37 cellular contexts compared by ENCODE assay signal in genomic region chr4:86919824-86920223, GRCh38. TPM values are rescaled to one million over a fixed set of nuclear protein-coding genes. Genes with fewer than 3 reads are reported as not detected.
DNase-seq lines count a peak whose midpoint lies in the region; ATAC-seq, FAIRE-seq and TF ChIP-seq lines count a peak whose summit lies in the region.
"Had no signal": no experiment of that assay in that cellular context is flagged by ENCODE, and none has a peak within 500 bp of the region (broad histone marks: within the 10 kb centered on the region; RNA-seq: fewer than 3 reads in every experiment).

No MANE protein-coding gene starts in this region.

- H3K79me2 ChIP-seq in K562 (ENCODE audit: control insufficient read depth, insufficient read depth, low read length): no peaks in the 10 kb centered on the region
- no peaks in the 10 kb centered on the region for H3K79me2 ChIP-seq in smooth muscle cell (ENCODE audit: low read depth)
- H3K79me2 ChIP-seq: parathyroid adenoma had no signal

- FAIRE-seq in K562 (lab: Jason Lieb, UNC): no peak
- FAIRE-seq: small intestine had no signal

- no peaks in the 10 kb centered on the region for H3K4me1 Mint-ChIP-seq in progenitor cell of endocrine pancreas (ENCODE audit: low read depth)
- H3K4me1 Mint-ChIP-seq: activated B cell treated with CpG ODN at 0.5 μM for 24 hours had no signal

- no peaks in the 10 kb centered on the region for H3K9me3 ChIP-seq in K562 (replicated peaks; ENCODE audit: control insufficient read depth, insufficient read depth, low read depth, low read length)
- H3K9me3 ChIP-seq in smooth muscle cell (replicated peaks; ENCODE audit: low read depth): no peaks in the 10 kb centered on the region
- H3K9me3 ChIP-seq: BLaER1, esophagus squamous epithelium, MG63, SK-N-SH had no signal

- no peak overlapping the region for H3K9ac ChIP-seq in K562 (ENCODE audit: insufficient read depth in 1 of 2, low read depth in 2 of 2, low read length in 2 of 2)
- no peak overlapping the region for H3K9ac ChIP-seq in smooth muscle cell (ENCODE audit: low read depth)
- H3K9ac ChIP-seq: BLaER1, neural progenitor cell, parathyroid adenoma, SK-N-SH had no signal

- POLR2A ChIA-PET in K562 (lab: Yijun Ruan, JAX): interaction anchor here (0.6 to 1.3 kb wide), 2 partner anchors 67 to 87 kb away, joined by 3 read pairs; no protein-coding TSS in a partner anchor

- H2AFZ ChIP-seq in K562 (ENCODE audit: low read depth, low read length) (no peak overlapping the region), smooth muscle cell (ENCODE audit: low read depth) (no peak overlapping the region)
- H2AFZ ChIP-seq: neural progenitor cell, parathyroid adenoma, PC-9 had no signal

- peak; percentile 69 for DNase-seq in EH (ENCODE audit: low read depth)
- DNase-seq in K562 (ENCODE audit: extremely low read depth in 1 of 4, low spot score in 3 of 4): no peak
- peak; percentile 29 for DNase-seq in fibroblast of pulmonary artery (ENCODE audit: low read depth)
- DNase-seq in smooth muscle cell (lab: John Stamatoyannopoulos, UW; ENCODE audit: unreplicated experiment): no peak
- DNase-seq in NCI-H748 (lab: John Stamatoyannopoulos, UW; ENCODE audit: unreplicated experiment): no peak
- no peak for DNase-seq in progenitor cell of endocrine pancreas (ENCODE audit: low spot score, unreplicated experiment)
- DNase-seq: ACHN; activated B cell treated with CpG ODN at 0.5 μM for 24 hours; activated CD4-positive, alpha-beta T cell treated with anti-CD3 and anti-CD28 coated beads, Interleukin-2, amount 10 ng/mL, durations not matched to agents 7 days and 5 days; activated effector memory CD4-positive, alpha-beta T cell treated with Interleukin-2 at 50 U/mL for 16 hours; activated T-cell treated with anti-CD3 and anti-CD28 coated beads, Interleukin-2, amount 50 U/mL, for 1 hour; anterior cingulate cortex; COR-L47; DMS53; effector memory CD8-positive, alpha-beta T cell; esophagus squamous epithelium; GDM1; GOT3; hypothalamus; KG1; left colon; MG63; NCI-H1417; NCI-H2029; NCI-H526 treated with DMSO at 0.1 percent for 48 hours; PC-9; SK-N-SH; small intestine; stimulated activated naive CD4-positive, alpha-beta T cell treated with Interleukin-2 at 50 U/mL for 16 hours had no signal

- no peak overlapping the region for H3K27ac Mint-ChIP-seq in progenitor cell of endocrine pancreas
- H3K27ac Mint-ChIP-seq: activated B cell treated with CpG ODN at 0.5 μM for 24 hours; activated CD4-positive, alpha-beta T cell treated with anti-CD3 and anti-CD28 coated beads, Interleukin-2, amount 10 ng/mL, durations not matched to agents 7 days and 5 days; activated naive CD4-positive, alpha-beta T cell treated with anti-CD3 and anti-CD28 coated beads, Interleukin-2, amount 50 U/mL, for 72 hours; effector memory CD8-positive, alpha-beta T cell; neural progenitor cell had no signal

- H3K9me1 ChIP-seq in K562 (ENCODE audit: control insufficient read depth, insufficient read depth, low read length): no peaks in the 10 kb centered on the region

- H3K4me3 Mint-ChIP-seq in progenitor cell of endocrine pancreas (ENCODE audit: low read depth): no peak overlapping the region
- H3K4me3 Mint-ChIP-seq: activated B cell treated with CpG ODN at 0.5 μM for 24 hours; activated CD4-positive, alpha-beta T cell treated with anti-CD3 and anti-CD28 coated beads, Interleukin-2, amount 10 ng/mL, durations not matched to agents 7 days and 5 days; effector memory CD8-positive, alpha-beta T cell; neural progenitor cell had no signal

- H3K27me3 Mint-ChIP-seq in progenitor cell of endocrine pancreas: no peaks in the 10 kb centered on the region
- H3K27me3 Mint-ChIP-seq: activated B cell treated with CpG ODN at 0.5 μM for 24 hours; activated CD4-positive, alpha-beta T cell treated with anti-CD3 and anti-CD28 coated beads, Interleukin-2, amount 10 ng/mL, durations not matched to agents 7 days and 5 days; effector memory CD8-positive, alpha-beta T cell had no signal

- H3K4me3 ChIP-seq in K562 (no peak overlapping the region), fibroblast of pulmonary artery (replicated peaks; ENCODE audit: low read depth, low read length) (no peak overlapping the region), smooth muscle cell (no peak overlapping the region)
- H3K4me3 ChIP-seq: BLaER1, coronary artery, esophagus squamous epithelium, MG63, neural progenitor cell, PC-9 had no signal

- H3K36me3 Mint-ChIP-seq in progenitor cell of endocrine pancreas (ENCODE audit: insufficient read depth): no peaks in the 10 kb centered on the region
- H3K36me3 Mint-ChIP-seq: activated naive CD4-positive, alpha-beta T cell treated with anti-CD3 and anti-CD28 coated beads, Interleukin-2, amount 50 U/mL, for 72 hours had no signal

- no peak for ATAC-seq in K562
- no peak for ATAC-seq in GM19463 (IDR thresholded peaks at IDR 0.05; ENCODE audit: unreplicated experiment)
- ATAC-seq: activated naive CD4-positive, alpha-beta T cell treated with anti-CD3 and anti-CD28 coated beads, Interleukin-2, amount 50 U/mL, for 72 hours; effector memory CD8-positive, alpha-beta T cell; left colon; Right ventricle myocardium inferior had no signal

- 69% methylated on average over 1 of the region's 1 CpG for WGBS in K562 (ENCODE audit: insufficient coverage, low coverage, missing lambda C conversion rate)
- 74% methylated on average over 1 of the region's 1 CpG for WGBS in smooth muscle cell (ENCODE audit: low lambda C conversion rate)

- TF ChIP-seq POLR2A in K562 (conservative IDR thresholded peaks at IDR 0.05): no peak

- no peaks in the 10 kb centered on the region for H3F3A ChIP-seq in smooth muscle cell (ENCODE audit: low read depth)

- BruUV-seq in K562 (replicated peaks; lab: Mats Ljungman, UMichigan): no TSS peak

- CTCF ChIA-PET in K562 (lab: Yijun Ruan, JAX; ENCODE audit: low intra/inter-chr PET ratio): interaction anchor here (0.5 kb wide), 1 partner anchor 455 kb away, joined by 3 read pairs; no protein-coding TSS in a partner anchor

- no peaks in the 10 kb centered on the region for H3K9me3 Mint-ChIP-seq in progenitor cell of endocrine pancreas (ENCODE audit: low read depth)
- H3K9me3 Mint-ChIP-seq: activated B cell treated with CpG ODN at 0.5 μM for 24 hours; activated CD4-positive, alpha-beta T cell treated with anti-CD3 and anti-CD28 coated beads, Interleukin-2, amount 10 ng/mL, durations not matched to agents 7 days and 5 days; activated naive CD4-positive, alpha-beta T cell treated with anti-CD3 and anti-CD28 coated beads, Interleukin-2, amount 50 U/mL, for 72 hours; effector memory CD8-positive, alpha-beta T cell; neural progenitor cell had no signal

- H3K27me3 ChIP-seq in K562 (ENCODE audit: control insufficient read depth in 2 of 2, insufficient read depth in 2 of 2, low read length in 2 of 2) (no peaks in the 10 kb centered on the region; a peak in 1 of 5 replicates), smooth muscle cell (ENCODE audit: low read depth) (no peaks in the 10 kb centered on the region)
- H3K27me3 ChIP-seq: BLaER1, esophagus squamous epithelium, MG63, neural progenitor cell had no signal

- no peaks in the 10 kb centered on the region for H4K20me1 ChIP-seq in K562 (replicated peaks; ENCODE audit: control insufficient read depth, insufficient read depth, low read length)
- H4K20me1 ChIP-seq in smooth muscle cell (ENCODE audit: low read depth): no peaks in the 10 kb centered on the region
- H4K20me1 ChIP-seq: BLaER1 had no signal

- H3K4me2 ChIP-seq in K562 (ENCODE audit: insufficient read depth, low read length) (no peak overlapping the region), smooth muscle cell (no peak overlapping the region)
- H3K4me2 ChIP-seq: BLaER1, neural progenitor cell, PC-9, SK-N-SH had no signal

- peaks cover 10 to 23% of the 10 kb centered on the region in 2 experiments; a peak in 4 of 5 replicates for H3K4me1 ChIP-seq in K562 (replicated peaks in 1 of 2; ENCODE audit: control insufficient read depth in 2 of 2, insufficient read depth in 2 of 2, low read length in 2 of 2)
- H3K4me1 ChIP-seq in smooth muscle cell (ENCODE audit: low read depth): no peaks in the 10 kb centered on the region
- H3K4me1 ChIP-seq: neural progenitor cell, parathyroid adenoma had no signal

- TF ChIP-seq CTCF in K562 (IDR thresholded peaks at IDR 0.05 in 2 of 3, conservative IDR thresholded peaks at IDR 0.05 in 1 of 3; ENCODE audit: insufficient read depth in 2 of 3, low read depth in 1 of 3, low read length in 3 of 3) (no peak), fibroblast of pulmonary artery (IDR thresholded peaks at IDR 0.05; ENCODE audit: low read length, missing control alignments) (no peak), smooth muscle cell (IDR thresholded peaks at IDR 0.05; ENCODE audit: borderline replicate concordance, insufficient read depth, poor library complexity, severe bottlenecking) (no peak), progenitor cell of endocrine pancreas (IDR thresholded peaks at IDR 0.05; ENCODE audit: unreplicated experiment) (no peak)

- no peak for TF ChIP-seq EP300 in K562 (IDR thresholded peaks at IDR 0.05; ENCODE audit: low read length)

- in situ Hi-C loops in K562 (cut with MboI): no loop called here

- intact Hi-C loops in K562 (cut with micrococcal nuclease): no loop called here

- no peak for TF ChIP-seq RAD21 in K562 (CRISPR knock-in tag; conservative IDR thresholded peaks at IDR 0.05 in 1 of 2, IDR thresholded peaks at IDR 0.05 in 1 of 2)

- H3K36me3 ChIP-seq in K562 (ENCODE audit: control insufficient read depth, insufficient read depth, low read length) (no peaks in the 10 kb centered on the region; the same call in 2 of the 3 replicates), smooth muscle cell (ENCODE audit: low read depth) (no peaks in the 10 kb centered on the region)
- H3K36me3 ChIP-seq: esophagus squamous epithelium, MG63, neural progenitor cell had no signal

- H3K27ac ChIP-seq in K562 (ENCODE audit: extremely low read depth, low read depth, low read length) (no peak overlapping the region), smooth muscle cell (ENCODE audit: low read depth) (peak overlapping the region; percentile 55)
- H3K27ac ChIP-seq: BLaER1, coronary artery, esophagus squamous epithelium, neural progenitor cell, parathyroid adenoma, PC-9 had no signal

RNA-seq across cellular contexts. Expression of gene AFF1, which starts 15.0 kb away (rescaled TPM):
- total RNA-seq in K562 (2011; cell fraction: chromatin; rRNA removed; ENCODE audit: low replicate concordance): 144 and 172 TPM in 2 replicates
- total RNA-seq in K562 (2011; cell fraction: nucleolus; rRNA removed): 34.5 and 40.9 TPM in 2 replicates
- total RNA-seq in K562 (2011; cell fraction: nucleoplasm; rRNA removed): 54.2 and 74.1 TPM in 2 replicates
- total RNA-seq in K562 (2014; rRNA removed): 16.9 and 17.1 TPM in 2 replicates
- total RNA-seq in K562 (2014; rRNA removed; fragmentation: Illumina TruSeq; extraction: Trizol): 19.0 and 21.2 TPM in 2 replicates
- total RNA-seq in K562 (2015; rRNA removed; fragmentation: Illumina TruSeq; extraction: Trizol): 17.8 and 20.7 TPM in 2 replicates
- 46.2 and 47.5 TPM in 2 replicates for total RNA-seq in K562 (2021)
- 17.2 and 17.7 TPM in 2 replicates for polyA plus RNA-seq in K562 (2011; rRNA removed)
- polyA plus RNA-seq in K562 (2011; cell fraction: cytosol; rRNA removed): 9.4 and 16.2 TPM in 2 replicates
- polyA plus RNA-seq in K562 (2011; cell fraction: nucleus; rRNA removed): 37.1 and 55.1 TPM in 2 replicates
- polyA plus RNA-seq in K562 (2012): 12.9 and 15.0 TPM in 2 replicates
- polyA plus RNA-seq in K562 (2014; fragmentation: Illumina TruSeq; extraction: Trizol): 29.5 and 31.9 TPM in 2 replicates
- 1 to 10 TPM; 4.1 to 9.9 TPM for polyA plus RNA-seq in K562 (2014; fragmentation: Nextera tagmentation; extraction: Ambion mirVana)
- polyA plus RNA-seq in K562 (2014; rRNA removed): 15.2 and 15.3 TPM in 2 replicates
- polyA minus RNA-seq in K562 (2011; rRNA and poly(A)+ RNA removed): 71.7 and 90.0 TPM in 2 replicates
- polyA minus RNA-seq in K562 (2011; cell fraction: cytosol; rRNA and poly(A)+ RNA removed): 28.2 and 30.6 TPM in 2 replicates
- 35.0 and 70.0 TPM in 2 replicates for polyA minus RNA-seq in K562 (2011; cell fraction: nucleus; rRNA and poly(A)+ RNA removed)
- total RNA-seq in smooth muscle cell: 17.7 and 22.0 TPM in 2 replicates
- polyA plus RNA-seq in smooth muscle cell: 6.6 and 12.7 TPM in 2 replicates
- 86.0 and 89.3 TPM in 2 replicates for total RNA-seq in progenitor cell of endocrine pancreas

RNA-seq across cellular contexts. Expression of gene C4orf36, which starts 27.6 kb away (rescaled TPM):
- not detected in 2 replicates for total RNA-seq in K562 (2011; cell fraction: chromatin; rRNA removed; ENCODE audit: low replicate concordance)
- not detected in 2 replicates for total RNA-seq in K562 (2011; cell fraction: nucleolus; rRNA removed)
- not detected in 2 replicates for total RNA-seq in K562 (2011; cell fraction: nucleoplasm; rRNA removed)
- total RNA-seq in K562 (2014; rRNA removed): 0.14 TPM in 1 of 2 replicates, not detected in the other
- not detected in 2 replicates for total RNA-seq in K562 (2014; rRNA removed; fragmentation: Illumina TruSeq; extraction: Trizol)
- total RNA-seq in K562 (2015; rRNA removed; fragmentation: Illumina TruSeq; extraction: Trizol): not detected in 2 replicates
- not detected in 2 replicates for total RNA-seq in K562 (2021)
- 0.17 TPM in 1 of 2 replicates, not detected in the other for polyA plus RNA-seq in K562 (2011; rRNA removed)
- polyA plus RNA-seq in K562 (2011; cell fraction: cytosol; rRNA removed): 0.13 and 0.27 TPM in 2 replicates
- 0.45 and 0.48 TPM in 2 replicates for polyA plus RNA-seq in K562 (2011; cell fraction: nucleus; rRNA removed)
- 0.05 and 0.22 TPM in 2 replicates for polyA plus RNA-seq in K562 (2012)
- polyA plus RNA-seq in K562 (2014; fragmentation: Illumina TruSeq; extraction: Trizol): 0.45 TPM in 1 of 2 replicates, not detected in the other
- under 1 TPM in 1 of 2 experiments, not detected in 1; 0.23 TPM for polyA plus RNA-seq in K562 (2014; fragmentation: Nextera tagmentation; extraction: Ambion mirVana)
- not detected in 2 replicates for polyA plus RNA-seq in K562 (2014; rRNA removed)
- not detected in 2 replicates for polyA minus RNA-seq in K562 (2011; rRNA and poly(A)+ RNA removed)
- not detected in 2 replicates for polyA minus RNA-seq in K562 (2011; cell fraction: cytosol; rRNA and poly(A)+ RNA removed)
- not detected in 2 replicates for polyA minus RNA-seq in K562 (2011; cell fraction: nucleus; rRNA and poly(A)+ RNA removed)
- 1.3 and 5.1 TPM in 2 replicates for total RNA-seq in smooth muscle cell
- polyA plus RNA-seq in smooth muscle cell: not detected in 2 replicates
- total RNA-seq in progenitor cell of endocrine pancreas: 2.0 TPM in 2 replicates
- total RNA-seq: activated B cell treated with CpG ODN at 0.5 μM for 24 hours; activated CD4-positive, alpha-beta T cell treated with anti-CD3 and anti-CD28 coated beads, Interleukin-2, amount 10 ng/mL, durations not matched to agents 7 days and 5 days; activated naive CD4-positive, alpha-beta T cell treated with anti-CD3 and anti-CD28 coated beads, Interleukin-2, amount 50 U/mL, for 72 hours; PC-9; T-helper 1 cell treated with Interleukin-12 subunit alpha and Interleukin-12 subunit beta and Interleukin-4 antibody, amounts not matched to agents 30 ng/mL and 1 ng/mL, for 36 hours had no signal

Comparison
In these comparisons a context has a peak if more than half of its experiments do, and no peak if none do; other contexts are left out.
1. DNase-seq: peak in EH (single experiment) and fibroblast of pulmonary artery (single experiment); none in K562 (0 of 4), smooth muscle cell (single experiment), NCI-H748 (single experiment) and progenitor cell of endocrine pancreas (single experiment).